In genomic region chr1:26703466-26703865, GRCh38 we compare ENCODE assay signal across 18 cellular contexts. TPM values are rescaled to one million over a fixed set of nuclear protein-coding genes. Genes with fewer than 3 reads are reported as not detected.
DNase-seq lines count a peak whose midpoint lies in the region; ATAC-seq, FAIRE-seq and TF ChIP-seq lines count a peak whose summit lies in the region.
"Had no signal": no experiment of that assay in that cellular context is flagged by ENCODE, and none has a peak within 500 bp of the region (broad histone marks: within the 10 kb centered on the region; RNA-seq: fewer than 3 reads in every experiment).

No MANE protein-coding gene starts in this region.

- no peaks in the 10 kb centered on the region for H3K27me3 ChIP-seq in BLaER1
- no peaks in the 10 kb centered on the region for H3K27me3 ChIP-seq in IMR-90 (ENCODE audit: control insufficient read depth, insufficient read depth, low read length)
- no peaks in the 10 kb centered on the region for H3K27me3 ChIP-seq in astrocyte (ENCODE audit: insufficient read depth, low read length)
- H3K27me3 ChIP-seq in neural cell (ENCODE audit: insufficient read depth, low read depth, low read length) = no peaks in the 10 kb centered on the region
- H3K27me3 ChIP-seq in vagina = no peaks in the 10 kb centered on the region
- H3K27me3 ChIP-seq: BE2C, body of pancreas, gastrocnemius medialis, pancreas had no signal

- ATAC-seq in IMR-90 (ENCODE audit: low read depth) (no peak), GM21717 (IDR thresholded peaks at IDR 0.05; ENCODE audit: unreplicated experiment) (no peak)
- ATAC-seq: body of pancreas, gastrocnemius medialis, pancreas had no signal

- peaks cover 69% of the 10 kb centered on the region for H3K36me3 ChIP-seq in BLaER1
- no peaks in the 10 kb centered on the region for H3K36me3 ChIP-seq in IMR-90 (ENCODE audit: control insufficient read depth, insufficient read depth, low read length)
- no peaks in the 10 kb centered on the region for H3K36me3 ChIP-seq in astrocyte (ENCODE audit: insufficient read depth, low read length)
- H3K36me3 ChIP-seq in neural cell (ENCODE audit: insufficient read depth, low read length) = no peaks in the 10 kb centered on the region
- no peaks in the 10 kb centered on the region for H3K36me3 ChIP-seq in vagina
- H3K36me3 ChIP-seq: gastrocnemius medialis, pancreas, thoracic aorta had no signal

- H2AFZ ChIP-seq in IMR-90 (replicated peaks; ENCODE audit: low read length, poor library complexity) = no peak overlapping the region
- no peak overlapping the region for H2AFZ ChIP-seq in astrocyte (ENCODE audit: low read depth, low read length)
- H2AFZ ChIP-seq in neural cell (ENCODE audit: low read depth, low read length) = no peak overlapping the region

- no peak overlapping the region for H4K91ac ChIP-seq in IMR-90 (ENCODE audit: insufficient read depth, low read depth, low read length)

- H4K20me1 ChIP-seq in BLaER1 = peaks cover 100% of the 10 kb centered on the region
- H4K20me1 ChIP-seq in IMR-90 (ENCODE audit: insufficient read depth, low read length) = peaks cover 96% of the 10 kb centered on the region
- H4K20me1 ChIP-seq in astrocyte (ENCODE audit: insufficient read depth, low read length) = peaks cover 97% of the 10 kb centered on the region
- H4K20me1 ChIP-seq in neural cell (ENCODE audit: insufficient read depth) = peaks cover 85% of the 10 kb centered on the region

- no peak overlapping the region for H3K18ac ChIP-seq in IMR-90 (ENCODE audit: low read depth, low read length)

- TF ChIP-seq POLR2A in IMR-90 (IDR thresholded peaks at IDR 0.05; ENCODE audit: low read depth, low read length) (no peak), vagina (IDR thresholded peaks at IDR 0.05) (no peak)

- POLR2A ChIA-PET in IMR-90 (lab: Charles Lee; ENCODE audit: unreplicated experiment) = interaction anchor here (0.6 kb wide), 1 partner anchor 423 kb away, joined by 3 read pairs; no protein-coding TSS in a partner anchor

- H3K79me1 ChIP-seq in IMR-90 (ENCODE audit: low read depth in 1 of 2, low read length in 2 of 2) = peaks cover 4 to 70% of the 10 kb centered on the region in 2 experiments; a peak in 3 of 4 replicates

- H3K79me2 ChIP-seq in astrocyte (ENCODE audit: insufficient read depth, low read length) (peaks cover 99% of the 10 kb centered on the region), neural cell (replicated peaks; ENCODE audit: insufficient read depth, low read length) (peaks cover 96% of the 10 kb centered on the region)

- no peaks in the 10 kb centered on the region for H3K9me3 Mint-ChIP-seq in astrocyte (ENCODE audit: unreplicated experiment)

- H3K4me1 ChIP-seq in BLaER1 (peaks cover 96% of the 10 kb centered on the region), IMR-90 (ENCODE audit: control insufficient read depth, insufficient read depth, low read length) (peaks cover 47% of the 10 kb centered on the region), astrocyte (ENCODE audit: insufficient read depth, low read length) (peaks cover 64% of the 10 kb centered on the region), vagina (peaks cover 100% of the 10 kb centered on the region)
- H3K4me1 ChIP-seq: BE2C had no signal

- peaks cover 24% of the 10 kb centered on the region for H3K4me1 Mint-ChIP-seq in astrocyte (ENCODE audit: low read depth, unreplicated experiment)

- H3K9me1 ChIP-seq in IMR-90 (ENCODE audit: insufficient read depth, low read length) = peaks cover 39% of the 10 kb centered on the region

- peak overlapping the region; percentile 89 for H3K4me2 ChIP-seq in BLaER1
- H3K4me2 ChIP-seq in IMR-90 (ENCODE audit: low read depth, low read length) = peak overlapping the region; percentile 36; the same call in 1 of the 2 replicates
- peak overlapping the region; percentile 4 for H3K4me2 ChIP-seq in astrocyte (ENCODE audit: low read length)
- peak overlapping the region; percentile 25 for H3K4me2 ChIP-seq in neural cell (ENCODE audit: low read length)

- H3K56ac ChIP-seq in IMR-90 (ENCODE audit: extremely low read depth, insufficient read depth, low read length) = no peak overlapping the region

- FAIRE-seq in astrocyte (lab: Jason Lieb, UNC) = no peak
- FAIRE-seq: islet of Langerhans, pancreas had no signal

- H3K27me3 Mint-ChIP-seq in astrocyte (ENCODE audit: low read depth, unreplicated experiment) = no peaks in the 10 kb centered on the region

- H3K9me3 ChIP-seq in BLaER1 (no peaks in the 10 kb centered on the region), IMR-90 (ENCODE audit: control insufficient read depth, insufficient read depth, low read length) (no peaks in the 10 kb centered on the region), astrocyte (ENCODE audit: insufficient read depth, low read depth, low read length) (no peaks in the 10 kb centered on the region), neural cell (ENCODE audit: low read length) (no peaks in the 10 kb centered on the region), vagina (no peaks in the 10 kb centered on the region)
- H3K9me3 ChIP-seq: BE2C, body of pancreas, gastrocnemius medialis, pancreas, thoracic aorta had no signal

- H2AK5ac ChIP-seq in IMR-90 (ENCODE audit: low read depth, low read length) = no peak overlapping the region

- no peak for TF ChIP-seq CTCF in IMR-90 (conservative IDR thresholded peaks at IDR 0.05; ENCODE audit: low read depth, low read length)
- TF ChIP-seq CTCF in astrocyte (IDR thresholded peaks at IDR 0.05; ENCODE audit: insufficient read depth, low read depth, low read length) = no peak
- TF ChIP-seq CTCF in neural cell (IDR thresholded peaks at IDR 0.05; ENCODE audit: poor library complexity, severe bottlenecking) = no peak
- TF ChIP-seq CTCF in vagina (IDR thresholded peaks at IDR 0.05) = no peak

- no peak overlapping the region; a peak in 1 of 4 replicates for H4K8ac ChIP-seq in IMR-90 (ENCODE audit: low read depth in 2 of 2, low read length in 2 of 2)

- CTCF ChIA-PET in IMR-90 (lab: Yijun Ruan, JAX) = interaction anchor here (0.8 kb wide), 1 partner anchor 16 kb away, joined by 3 read pairs; no protein-coding TSS in a partner anchor

- TF ChIP-seq RAD21 in IMR-90 (IDR thresholded peaks at IDR 0.05; ENCODE audit: low read length) (no peak), neural cell (conservative IDR thresholded peaks at IDR 0.05) (no peak)

- dilution Hi-C loops in IMR-90 (cut with HindIII; ENCODE audit: low sequenced_read_pairs, unreplicated experiment) = no loop called here

- H3K27ac ChIP-seq in BLaER1 (no peak overlapping the region), IMR-90 (ENCODE audit: insufficient read depth, low read length) (no peak overlapping the region), astrocyte (ENCODE audit: low read depth, low read length) (no peak overlapping the region), neural cell (ENCODE audit: low read length) (no peak overlapping the region), vagina (no peak overlapping the region)

- no peak overlapping the region for H2AK9ac ChIP-seq in IMR-90 (replicated peaks; ENCODE audit: low read depth, low read length, poor library complexity)

- BruUV-seq in IMR-90 (replicated peaks; lab: Mats Ljungman, UMichigan) = no TSS peak

- no peaks in the 10 kb centered on the region for H3F3A ChIP-seq in neural cell (ENCODE audit: insufficient read depth, low read length, poor library complexity, severe bottlenecking)

- H3K4me3 ChIP-seq in BLaER1 = no peak overlapping the region
- H3K4me3 ChIP-seq in IMR-90 (ENCODE audit: insufficient read depth, low read depth, low read length) = no peak overlapping the region
- H3K4me3 ChIP-seq in astrocyte (ENCODE audit: insufficient read depth, low read depth, low read length) = no peak overlapping the region
- H3K4me3 ChIP-seq in neural cell (ENCODE audit: low read length) = peak overlapping the region; percentile 77
- no peak overlapping the region for H3K4me3 ChIP-seq in vagina
- H3K4me3 ChIP-seq: body of pancreas, gastrocnemius medialis, pancreas, thoracic aorta had no signal

- H2BK5ac ChIP-seq in IMR-90 (ENCODE audit: low read depth, low read length, poor library complexity, severe bottlenecking) = peak overlapping the region; percentile 4

- H3K36me3 Mint-ChIP-seq in astrocyte (ENCODE audit: low read depth, unreplicated experiment) = no peaks in the 10 kb centered on the region

- H3K14ac ChIP-seq in IMR-90 (replicated peaks; ENCODE audit: low read depth, low read length) = no peak overlapping the region; the same call in 1 of the 2 replicates

- H4K5ac ChIP-seq in IMR-90 (ENCODE audit: low read depth, low read length) = no peak overlapping the region

- H3K9ac ChIP-seq in BLaER1 (no peak overlapping the region), IMR-90 (ENCODE audit: low read depth, low read length) (no peak overlapping the region), astrocyte (ENCODE audit: low read length) (no peak overlapping the region), neural cell (ENCODE audit: low read length) (no peak overlapping the region)

- H2BK120ac ChIP-seq in IMR-90 (ENCODE audit: low read depth, low read length) = no peak overlapping the region

- intact Hi-C loops in IMR-90 (cut with micrococcal nuclease) (no loop called here), vagina (cut with DNase I) (no loop called here)

- no peak for DNase-seq in IMR-90
- DNase-seq in astrocyte (ENCODE audit: low read depth) = no peak
- no peak for DNase-seq in DMS153 (lab: John Stamatoyannopoulos, UW)
- no peak for DNase-seq in vagina (ENCODE audit: extremely low spot score in 2 of 2)
- DNase-seq in Kasumi-1 (lab: John Stamatoyannopoulos, UW) = no peak
- DNase-seq: activated CD4-positive, alpha-beta T cell treated with anti-CD3 and anti-CD28 coated beads, Interleukin-2, amount 50 U/mL, for 4 hours; activated gamma-delta T cell; BE2C; body of pancreas; effector CD4-positive, alpha-beta T cell; gastrocnemius medialis; midbrain; pancreas had no signal

- H3K23ac ChIP-seq in IMR-90 (ENCODE audit: low read depth, low read length) = 0 out of 2 replicates have a peak overlapping the region, but pooled peaks have one; percentile 57

- H3K9me2 ChIP-seq in neural cell (ENCODE audit: insufficient read depth, low read length) = no peaks in the 10 kb centered on the region

- peak overlapping the region; percentile 8; the same call in 1 of the 2 replicates for H2BK20ac ChIP-seq in IMR-90 (ENCODE audit: low read depth, low read length)

- H2BK15ac ChIP-seq in IMR-90 (ENCODE audit: low read depth, low read length) = no peak overlapping the region

- peak overlapping the region; percentile 47 for H3K4me3 Mint-ChIP-seq in astrocyte (ENCODE audit: unreplicated experiment)

- in situ Hi-C loops in IMR-90 (cut with MboI; ENCODE audit: low sequenced_read_pairs) = no loop called here

- no peak overlapping the region for H3K27ac Mint-ChIP-seq in astrocyte (ENCODE audit: unreplicated experiment)

- TF ChIP-seq EP300 in neural cell (conservative IDR thresholded peaks at IDR 0.05; ENCODE audit: poor library complexity, severe bottlenecking) = no peak

- no peak overlapping the region; the same call in 1 of the 2 replicates for H3K4ac ChIP-seq in IMR-90 (ENCODE audit: low read depth, low read length)

RNA-seq across cellular contexts. Expression of gene ARID1A, which starts 7.7 kb away (rescaled TPM):
- 14.0 and 16.7 TPM in 2 replicates for total RNA-seq in IMR-90 (2012; rRNA removed)
- 39.4 and 40.7 TPM in 2 replicates for polyA plus RNA-seq in IMR-90 (2012; rRNA removed)
- polyA plus RNA-seq in IMR-90 (2012; cell fraction: cytosol; rRNA removed) = 21.1 and 38.8 TPM in 2 replicates
- polyA plus RNA-seq in IMR-90 (2012; cell fraction: nucleus; rRNA removed; ENCODE audit: low replicate concordance) = 89.6 and 144 TPM in 2 replicates
- 72.3 and 85.1 TPM in 2 replicates for total RNA-seq in astrocyte
- polyA plus RNA-seq in neural cell = 13.2 and 16.2 TPM in 2 replicates
- polyA minus RNA-seq in neural cell = 51.1 and 74.6 TPM in 2 replicates
- total RNA-seq in vagina = 91.6 TPM

Comparison
In these comparisons a context has a peak if more than half of its experiments do, and no peak if none do; other contexts are left out.
1. H3K4me2 ChIP-seq: peak in every context shown above with its lines; median percentile 89 in BLaER1; 36 in IMR-90; 25 in neural cell; 4 in astrocyte.